Comparison of ENCODE assay signal across 2 cellular contexts in genomic region chr15:62840518-62841268, GRCh38.
TF ChIP-seq lines count a peak whose summit lies in the region.

No MANE protein-coding gene starts in this region.

TF ChIP-seq in HEK293, 187 proteins besides CTCF, POLR2A, EP300 and RAD21 (continued from another document):
- TF ChIP-seq ZNF133 (tag by site-specific recombination; IDR thresholded peaks at IDR 0.05) (peak; percentile 86), ZNF791 (tag by site-specific recombination; IDR thresholded peaks at IDR 0.05) (no peak), ZNF324 (tag by site-specific recombination; IDR thresholded peaks at IDR 0.05) (no peak), ZSCAN30 (tag by site-specific recombination; IDR thresholded peaks at IDR 0.05) (no peak), ZBTB49 (tag by site-specific recombination; IDR thresholded peaks at IDR 0.05; ENCODE audit: low read depth) (no peak)

TF ChIP-seq in K562, 482 proteins besides CTCF, POLR2A, EP300 and RAD21 (continued from another document):
- TF ChIP-seq THRB (CRISPR knock-in tag; conservative IDR thresholded peaks at IDR 0.05), result no peak
- no peak for TF ChIP-seq ZBED1 (IDR thresholded peaks at IDR 0.05)
